In the genomic region with DNA sequence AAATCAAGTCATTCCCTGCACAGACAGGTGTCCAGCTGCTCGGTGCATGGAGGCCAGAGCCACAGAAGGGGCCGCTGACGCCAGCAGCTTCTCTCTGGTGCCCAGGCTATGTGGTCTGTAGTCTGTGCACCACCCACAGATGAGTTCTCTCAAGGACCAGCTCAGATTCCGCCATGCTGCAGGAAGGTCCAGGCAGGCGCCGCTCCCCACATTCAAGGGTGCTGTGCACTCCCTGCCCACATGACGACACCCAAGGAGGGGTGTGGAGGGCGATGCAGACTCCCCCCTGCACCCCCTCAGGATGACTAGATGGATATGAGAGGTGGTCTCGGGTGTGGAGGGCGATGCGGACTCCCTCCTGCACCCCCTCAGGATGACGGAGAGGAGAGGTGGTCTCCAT, we compare ENCODE assay signal across 15 cellular contexts.
DNase-seq lines count a peak whose midpoint lies in the region; TF ChIP-seq lines count a peak whose summit lies in the region.
"Had no signal": no experiment of that assay in that cellular context is flagged by ENCODE, and none has a peak within 500 bp of the region (broad histone marks: within the 10 kb centered on the region; RNA-seq: fewer than 3 reads in every experiment).

No MANE protein-coding gene starts in this region.

- H4K91ac ChIP-seq in H9 (ENCODE audit: insufficient read length, low read depth, low read length): no peak overlapping the region

- intact Hi-C loops in posterior vena cava (cut with DNase I): no loop called here

- no peak overlapping the region for H3K4me3 Mint-ChIP-seq in H9
- no peak overlapping the region for H3K4me3 Mint-ChIP-seq in activated naive CD8-positive, alpha-beta T cell
- H3K4me3 Mint-ChIP-seq in glutamatergic neuron (ENCODE audit: unreplicated experiment): no peak overlapping the region

- peak overlapping the region in 2 of 3 experiments; percentile 53 to 91; a peak in 3 of 7 replicates for H3K27ac Mint-ChIP-seq in H9
- H3K27ac Mint-ChIP-seq in activated naive CD8-positive, alpha-beta T cell: peak overlapping the region; percentile 72
- peak overlapping the region; percentile 8 for H3K27ac Mint-ChIP-seq in glutamatergic neuron (ENCODE audit: unreplicated experiment)

- no peak overlapping the region for H3K18ac ChIP-seq in H9 (ENCODE audit: insufficient read length, low read depth, low read length)

- H3K27me3 Mint-ChIP-seq in H9 (ENCODE audit: low read depth) (no peaks in the 10 kb centered on the region), glutamatergic neuron (ENCODE audit: unreplicated experiment) (peaks cover 22% of the 10 kb centered on the region)
- no peaks in the 10 kb centered on the region for H3K27me3 Mint-ChIP-seq in activated naive CD8-positive, alpha-beta T cell

- no peak overlapping the region for H3K4me2 ChIP-seq in H9 (ENCODE audit: insufficient read depth, insufficient read length, low read length)
- H3K4me2 ChIP-seq: KMS-11, PC-9 had no signal

- no peaks in the 10 kb centered on the region for H3K23me2 ChIP-seq in H9 (ENCODE audit: insufficient read length, low read depth, low read length, poor library complexity, severe bottlenecking)

- no peaks in the 10 kb centered on the region for H3K9me3 ChIP-seq in H9 (ENCODE audit: control insufficient read depth, low read depth, low read length)
- H3K9me3 ChIP-seq: BE2C had no signal

- H3K79me2 ChIP-seq in H9 (ENCODE audit: insufficient read depth, low read length): peaks cover 85% of the 10 kb centered on the region

- H3K9ac ChIP-seq in H9 (ENCODE audit: extremely low read depth, insufficient read length, low read length): no peak overlapping the region
- H3K9ac ChIP-seq: KMS-11 had no signal

- H2BK120ac ChIP-seq in H9 (ENCODE audit: low read depth, low read length, poor library complexity, severe bottlenecking): no peak overlapping the region

- H3K79me1 ChIP-seq in H9 (ENCODE audit: insufficient read depth, low read depth, low read length, poor library complexity, severe bottlenecking): peaks cover 10% of the 10 kb centered on the region

- no peak overlapping the region for H2BK15ac ChIP-seq in H9 (ENCODE audit: low read depth, low read length)

- H2BK20ac ChIP-seq in H9 (ENCODE audit: low read depth, low read length, poor library complexity, severe bottlenecking): no peak overlapping the region

- no peaks in the 10 kb centered on the region for H3K9me3 Mint-ChIP-seq in H9
- no peaks in the 10 kb centered on the region for H3K9me3 Mint-ChIP-seq in activated naive CD8-positive, alpha-beta T cell (ENCODE audit: low read depth)
- peaks cover 20% of the 10 kb centered on the region for H3K9me3 Mint-ChIP-seq in glutamatergic neuron (ENCODE audit: unreplicated experiment)

- H3K56ac ChIP-seq in H9 (ENCODE audit: insufficient read length, low read depth, low read length): no peak overlapping the region

- no peak overlapping the region for H4K5ac ChIP-seq in H9 (ENCODE audit: insufficient read length, low read depth, low read length)

- no peak overlapping the region for H2BK12ac ChIP-seq in H9 (ENCODE audit: insufficient read length, low read depth, low read length)

- H3K4me1 ChIP-seq in H9 (ENCODE audit: insufficient read depth, low read length): peaks cover 2% of the 10 kb centered on the region; the same call in 1 of the 2 replicates
- H3K4me1 ChIP-seq: BE2C had no signal

- no peak overlapping the region for H2BK5ac ChIP-seq in H9 (ENCODE audit: insufficient read length, low read length)

- H4K8ac ChIP-seq in H9 (replicated peaks; ENCODE audit: insufficient read length, low read depth, low read length): no peak overlapping the region

- H3K27ac ChIP-seq in H9 (ENCODE audit: insufficient read length, low read depth, low read length): no peak overlapping the region
- H3K27ac ChIP-seq: KMS-11, PC-9 had no signal

- no CpG with 5 or more reads among the region's 12 CpGs for WGBS in H9 (ENCODE audit: extremely low coverage, insufficient read length, low lambda C conversion rate)

- H3K14ac ChIP-seq in H9 (ENCODE audit: insufficient read depth, low read length): no peak overlapping the region

- no peak overlapping the region for H3K4ac ChIP-seq in H9 (ENCODE audit: low read depth, low read length)

- H3K23ac ChIP-seq in H9 (ENCODE audit: insufficient read length, low read depth, low read length): no peak overlapping the region

- H4K20me1 ChIP-seq in H9 (ENCODE audit: control insufficient read depth, insufficient read depth, insufficient read length): peaks cover 4% of the 10 kb centered on the region

- no peak overlapping the region for H3T11ph ChIP-seq in H9 (ENCODE audit: low read length)

- H2AK5ac ChIP-seq in H9 (ENCODE audit: insufficient read length, low read length): no peak overlapping the region

- TF ChIP-seq CTCF in H9 (conservative IDR thresholded peaks at IDR 0.05) (no peak), glutamatergic neuron (IDR thresholded peaks at IDR 0.05; ENCODE audit: partially characterized antibody, unreplicated experiment) (no peak)

- no peak overlapping the region for H2AFZ ChIP-seq in H9 (ENCODE audit: low read length)
- H2AFZ ChIP-seq: PC-9 had no signal

- DNase-seq in H9: no peak
- no peak for DNase-seq in glutamatergic neuron
- DNase-seq in posterior vena cava (ENCODE audit: low spot score): peak; percentile 67
- no peak for DNase-seq in activated CD4-positive, CD25-positive, alpha-beta regulatory T cell treated with anti-CD3 and anti-CD28 coated beads, Interleukin-2, amount 50 U/mL, for 72 hours
- no peak for DNase-seq in effector CD8-positive, alpha-beta T cell (lab: John Stamatoyannopoulos, UW)
- no peak for DNase-seq in NCI-H146 treated with DMSO at 0.1 percent for 48 hours (lab: John Stamatoyannopoulos, UW; ENCODE audit: unreplicated experiment)
- DNase-seq: BE2C, GOT3, NCI-H1105, NCI-H187 treated with DMSO at 0.1 percent for 48 hours, NCI-H446, NCI-H748 treated with DMSO at 0.1 percent for 48 hours, PC-9 had no signal

- H3K36me3 Mint-ChIP-seq in H9 (ENCODE audit: insufficient read depth in 1 of 3, low read depth in 3 of 3) (peaks cover 1 to 5% (median 3%) of the 10 kb centered on the region in 3 experiments; a peak in 4 of 7 replicates), glutamatergic neuron (ENCODE audit: unreplicated experiment) (no peaks in the 10 kb centered on the region)
- H3K36me3 Mint-ChIP-seq in activated naive CD8-positive, alpha-beta T cell: peaks cover 3% of the 10 kb centered on the region

- no peaks in the 10 kb centered on the region for H3K27me3 ChIP-seq in H9 (ENCODE audit: insufficient read depth, low read length)
- H3K27me3 ChIP-seq: BE2C had no signal

- H3K4me1 Mint-ChIP-seq in H9 (peaks cover 58 to 60% of the 10 kb centered on the region in 2 experiments), glutamatergic neuron (ENCODE audit: low read depth, unreplicated experiment) (peaks cover 70% of the 10 kb centered on the region)
- peaks cover 79% of the 10 kb centered on the region for H3K4me1 Mint-ChIP-seq in activated naive CD8-positive, alpha-beta T cell (ENCODE audit: low read depth)

Comparison
In these comparisons a context has a peak if more than half of its experiments do, and no peak if none do; other contexts are left out.
1. H3K27ac Mint-ChIP-seq: peak in every context shown above with its lines; median percentile 72 in H9; 72 in activated naive CD8-positive, alpha-beta T cell; 8 in glutamatergic neuron.